In the genomic region with DNA sequence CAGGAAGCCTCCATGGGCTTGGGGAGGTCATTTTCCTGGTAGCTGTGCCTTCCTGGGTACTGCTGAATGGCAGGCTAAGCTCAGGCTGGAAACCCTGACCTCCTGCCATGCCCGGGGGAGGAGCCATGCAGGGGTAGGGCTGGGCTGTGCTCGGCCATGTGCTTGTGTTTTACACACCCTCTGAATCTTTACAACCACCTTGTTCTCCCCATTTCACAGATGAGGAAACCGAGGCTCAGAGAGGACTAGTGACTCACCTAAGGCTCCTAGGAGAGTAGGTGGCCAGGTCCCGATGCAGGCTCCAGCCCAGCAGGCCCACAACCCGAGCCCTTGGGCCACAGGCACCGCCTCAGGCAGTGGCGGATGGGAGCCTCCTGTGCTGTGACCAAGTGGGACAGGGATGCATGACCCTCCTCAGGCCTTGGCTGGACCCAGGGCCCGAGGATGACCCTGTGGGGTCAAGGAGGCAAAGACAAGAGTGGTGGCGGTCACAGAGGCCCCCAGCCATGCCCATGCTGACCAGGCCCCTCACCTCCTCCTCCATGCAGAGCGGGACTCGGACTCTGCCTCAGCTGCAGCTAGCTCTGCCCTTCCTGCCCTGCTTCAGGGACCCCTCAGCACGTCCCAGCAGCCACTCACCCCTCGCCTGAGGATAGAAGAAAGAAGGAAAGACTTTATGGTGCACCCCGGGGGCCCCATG, we compare ENCODE assay signal across 18 cellular contexts.
"Had no signal": no experiment of that assay in that cellular context is flagged by ENCODE, and none has a peak within 500 bp of the region (broad histone marks: within the 10 kb centered on the region; RNA-seq: fewer than 3 reads in every experiment).

No MANE protein-coding gene starts in this region.

- H3K27ac ChIP-seq: cardiac muscle cell, epithelial cell of prostate, tibial artery, uterus had no signal

- H3K79me2 ChIP-seq: parathyroid adenoma had no signal

- H2AFZ ChIP-seq: parathyroid adenoma had no signal

- H3K27me3 ChIP-seq: cardiac muscle cell, tibial artery, uterus had no signal

- H3K4me3 ChIP-seq: cardiac muscle cell, tibial artery, uterus had no signal

- H3K9me3 ChIP-seq: tibial artery, uterus had no signal

- DNase-seq: activated CD4-positive, alpha-beta memory T cell treated with anti-CD3 and anti-CD28 coated beads, Interleukin-2, amount 10 ng/mL, durations not matched to agents 7 days and 5 days; activated CD4-positive, alpha-beta T cell treated with anti-CD3 and anti-CD28 coated beads for 4 hours; activated CD8-positive, alpha-beta memory T cell treated with anti-CD3 and anti-CD28 coated beads, Interleukin-2, amount 10 ng/mL, durations not matched to agents 7 days and 5 days; activated naive CD4-positive, alpha-beta T cell treated with Interleukin-2 at 50 U/mL for 16 hours; activated naive CD8-positive, alpha-beta T cell treated with anti-CD3 and anti-CD28 coated beads, Interleukin-2, amount 10 ng/mL, durations not matched to agents 7 days and 5 days; amygdala; foreskin fibroblast; hippocampal formation; naive B cell; stimulated activated CD8-positive, alpha-beta memory T cell treated with anti-CD3 and anti-CD28 coated beads, Interleukin-4, amount 100 ng/mL, for 48 hours; stimulated activated naive CD4-positive, alpha-beta T cell; T-cell; tibial artery; uterus had no signal

- ATAC-seq: activated CD8-positive, alpha-beta memory T cell treated with anti-CD3 and anti-CD28 coated beads, Interleukin-2, amount 10 ng/mL, durations not matched to agents 7 days and 5 days; T-cell; WTC11 had no signal

- H3K36me3 ChIP-seq: cardiac muscle cell, tibial artery, uterus had no signal

- H3K9ac ChIP-seq: parathyroid adenoma had no signal
